Comparison of ENCODE assay signal across 8 cellular contexts in genomic region chr9:125261501-125262216, GRCh38. TPM values are rescaled to one million over a fixed set of nuclear protein-coding genes. Genes with fewer than 3 reads are reported as not detected.
DNase-seq lines count a peak whose midpoint lies in the region; ATAC-seq and TF ChIP-seq lines count a peak whose summit lies in the region.

Gene GAPVD1, plus strand, starts transcription at chr9:125261826. Its CDS starts 37,096 bp downstream, at chr9:125298922.

- intact Hi-C loops in mammary epithelial cell (cut with micrococcal nuclease), result no loop called here

- dilution Hi-C loops in mammary epithelial cell (cut with HindIII; ENCODE audit: low sequenced_read_pairs), result no loop called here

- in situ Hi-C loops in mammary epithelial cell (cut with MboI; ENCODE audit: low sequenced_read_pairs in 2 of 2), result no loop called here

- H3K27me3 ChIP-seq in WERI-Rb-1 (ENCODE audit: insufficient read depth, low read depth, severe bottlenecking) (no peaks in the 10 kb centered on the region), mammary epithelial cell (ENCODE audit: insufficient read depth, low read length) (no peaks in the 10 kb centered on the region), smooth muscle cell (ENCODE audit: low read depth) (no peaks in the 10 kb centered on the region)

- H3K4me1 ChIP-seq in mammary epithelial cell (ENCODE audit: insufficient read depth, low read length) (peaks cover 4% of the 10 kb centered on the region), smooth muscle cell (ENCODE audit: low read depth) (peaks cover 6% of the 10 kb centered on the region)

- H3K27ac ChIP-seq in WERI-Rb-1, result peak within 1 kb of the TSS; percentile 82
- H3K27ac ChIP-seq in mammary epithelial cell (ENCODE audit: insufficient read depth, low read depth, low read length), result peak within 1 kb of the TSS; percentile 43
- peak within 1 kb of the TSS; percentile 56 for H3K27ac ChIP-seq in smooth muscle cell (ENCODE audit: low read depth)

- peak; percentile 93 for ATAC-seq in GM18868 (IDR thresholded peaks at IDR 0.05; ENCODE audit: unreplicated experiment)
- peak; percentile 95 for ATAC-seq in HG03103 (IDR thresholded peaks at IDR 0.05; ENCODE audit: low read depth, unreplicated experiment)

- H3K4me2 ChIP-seq in mammary epithelial cell (ENCODE audit: insufficient read depth, low read depth, low read length) (peak within 1 kb of the TSS; percentile 72), smooth muscle cell (peak within 1 kb of the TSS; percentile 92)

- H4K20me1 ChIP-seq in mammary epithelial cell (ENCODE audit: insufficient read depth, low read length) (no peaks in the 10 kb centered on the region), smooth muscle cell (ENCODE audit: low read depth) (peaks cover 45% of the 10 kb centered on the region)

- H3K79me2 ChIP-seq in mammary epithelial cell (ENCODE audit: insufficient read depth, low read length) (peaks cover 48% of the 10 kb centered on the region), smooth muscle cell (ENCODE audit: low read depth) (peaks cover 51% of the 10 kb centered on the region)

- no peaks in the 10 kb centered on the region for H3F3A ChIP-seq in smooth muscle cell (ENCODE audit: low read depth)

- H3K9me3 ChIP-seq in WERI-Rb-1 (ENCODE audit: severe bottlenecking), result no peaks in the 10 kb centered on the region
- no peaks in the 10 kb centered on the region for H3K9me3 ChIP-seq in mammary epithelial cell (replicated peaks; ENCODE audit: insufficient read depth, low read length)
- no peaks in the 10 kb centered on the region for H3K9me3 ChIP-seq in smooth muscle cell (replicated peaks; ENCODE audit: low read depth)

- CTCF ChIA-PET in mammary epithelial cell (lab: Charles Lee; ENCODE audit: low non-redundant PET), result interaction anchor here (0.6 kb wide), 1 partner anchor 46 kb away, joined by 6 read pairs; no protein-coding TSS in a partner anchor

- H3K9ac ChIP-seq in mammary epithelial cell (ENCODE audit: insufficient read depth, low read length) (peak within 1 kb of the TSS; percentile 76), smooth muscle cell (ENCODE audit: low read depth) (peak within 1 kb of the TSS; percentile 93)

- DNase-seq in AG08395 (ENCODE audit: low spot score) (peak; percentile 99), NCI-H2196 (lab: John Stamatoyannopoulos, UW; ENCODE audit: unreplicated experiment) (peak; percentile 90), WERI-Rb-1 (peak; percentile 96), mammary epithelial cell (peak; percentile 88), iPS-NIHi11 (ENCODE audit: low spot score) (peak; percentile 99), smooth muscle cell (lab: John Stamatoyannopoulos, UW; ENCODE audit: unreplicated experiment) (peak; percentile 56)

- peaks cover 26% of the 10 kb centered on the region for H3K36me3 ChIP-seq in WERI-Rb-1
- H3K36me3 ChIP-seq in mammary epithelial cell (ENCODE audit: insufficient read depth, low read length), result no peaks in the 10 kb centered on the region
- H3K36me3 ChIP-seq in smooth muscle cell (ENCODE audit: low read depth), result no peaks in the 10 kb centered on the region

- TF ChIP-seq CTCF in WERI-Rb-1 (IDR thresholded peaks at IDR 0.05; ENCODE audit: low read depth, low read length) (peak; percentile 60), mammary epithelial cell (conservative IDR thresholded peaks at IDR 0.05 in 1 of 2, IDR thresholded peaks at IDR 0.05 in 1 of 2; ENCODE audit: extremely low read depth in 1 of 2, insufficient read depth in 1 of 2, low read depth in 1 of 2, low read length in 2 of 2) (peak in 1 of 2 donors; percentile 52), smooth muscle cell (IDR thresholded peaks at IDR 0.05; ENCODE audit: borderline replicate concordance, insufficient read depth, poor library complexity, severe bottlenecking) (peak; percentile 5)

- BruUV-seq in mammary epithelial cell (replicated peaks; lab: Mats Ljungman, UMichigan), result no TSS peak

- WGBS in mammary epithelial cell (ENCODE audit: low coverage, missing lambda C conversion rate), result 2% methylated on average over 17 of the region's 66 CpGs
- WGBS in smooth muscle cell (ENCODE audit: low lambda C conversion rate), result 6% methylated on average over 55 of the region's 66 CpGs

- H3K4me3 ChIP-seq in WERI-Rb-1 (ENCODE audit: low read depth, low read length) (peak within 1 kb of the TSS; percentile 96), mammary epithelial cell (replicated peaks in 1 of 3; ENCODE audit: insufficient read depth in 1 of 3, low read depth in 2 of 3, low read length in 3 of 3) (peak within 1 kb of the TSS; percentile 80 to 98 (median 86)), smooth muscle cell (peak within 1 kb of the TSS; percentile 98)

- peak within 1 kb of the TSS; percentile 92 for H2AFZ ChIP-seq in mammary epithelial cell (ENCODE audit: low read depth, low read length)
- peak within 1 kb of the TSS; percentile 98 for H2AFZ ChIP-seq in smooth muscle cell (ENCODE audit: low read depth)

RNA-seq across cellular contexts. Expression of gene GAPVD1, which starts in this region (rescaled TPM):
- total RNA-seq in mammary epithelial cell (10 to 100 TPM; 58.1 to 73.7 TPM), smooth muscle cell (48.6 and 56.4 TPM in 2 replicates)
- polyA plus RNA-seq in mammary epithelial cell (21.2 TPM), smooth muscle cell (22.0 and 22.3 TPM in 2 replicates)
- polyA minus RNA-seq in mammary epithelial cell, result 40.2 TPM

Comparison
In these comparisons a context has a peak if more than half of its experiments do, and no peak if none do; other contexts are left out.
1. Peak in every context shown above with its lines: DNase-seq, ATAC-seq, H3K4me3 ChIP-seq and H3K27ac ChIP-seq.